Comparison of ENCODE assay signal across 10 cellular contexts in the genomic region with DNA sequence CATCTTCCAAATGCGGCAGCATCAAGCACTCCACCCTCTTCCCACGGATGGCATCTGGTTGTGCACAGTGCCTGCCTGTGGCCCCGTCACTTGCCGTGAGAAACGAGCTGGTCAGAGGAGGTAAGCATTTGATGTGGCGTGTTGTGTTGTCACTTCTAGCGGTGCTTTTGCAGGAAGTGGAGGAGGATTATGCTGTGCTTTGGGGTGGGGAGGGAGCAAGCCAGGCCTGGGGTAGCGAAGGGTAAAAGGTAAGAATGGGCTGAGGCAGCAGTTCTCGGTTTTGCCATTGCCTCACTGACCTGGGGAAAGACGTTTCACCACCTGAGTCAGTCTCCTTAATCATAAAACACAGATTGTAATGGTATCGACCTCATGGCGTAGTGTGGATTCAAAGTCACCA. TPM values are rescaled to one million over a fixed set of nuclear protein-coding genes. Genes with fewer than 3 reads are reported as not detected.
DNase-seq lines count a peak whose midpoint lies in the region; ATAC-seq, FAIRE-seq and TF ChIP-seq lines count a peak whose summit lies in the region.
"Had no signal": no experiment of that assay in that cellular context is flagged by ENCODE, and none has a peak within 500 bp of the region (broad histone marks: within the 10 kb centered on the region; RNA-seq: fewer than 3 reads in every experiment).

No MANE protein-coding gene starts in this region.

- CTCF ChIA-PET in PC-3 (lab: Charles Lee), result interaction anchor here (0.7 kb wide), 1 partner anchor 67 kb away, joined by 3 read pairs; no protein-coding TSS in a partner anchor

- no peaks in the 10 kb centered on the region for H3K27me3 ChIP-seq in PC-3 (ENCODE audit: low read length)
- H3K27me3 ChIP-seq in keratinocyte (ENCODE audit: control insufficient read depth, extremely low read depth, insufficient read depth, low read length), result no peaks in the 10 kb centered on the region

- intact Hi-C loops in PC-3 (cut with micrococcal nuclease), result loop anchor here (5.0 kb wide), 1 partner anchor 62 kb away; no protein-coding TSS in a partner anchor

- H3K4me3 ChIP-seq in PC-3 (ENCODE audit: low read length) (no peak overlapping the region), keratinocyte (ENCODE audit: control insufficient read depth in 2 of 3, extremely low read depth in 1 of 3, insufficient read depth in 2 of 3, low read depth in 1 of 3, low read length in 3 of 3) (no peak overlapping the region)

- no peaks in the 10 kb centered on the region for H3K9me1 ChIP-seq in keratinocyte (ENCODE audit: control insufficient read depth, extremely low read depth, insufficient read depth, low read length)

- H3K4me2 ChIP-seq in PC-3 (ENCODE audit: low read length) (peak overlapping the region; percentile 43; the same call in 1 of the 2 replicates), keratinocyte (ENCODE audit: control insufficient read depth, extremely low read depth, insufficient read depth, low read depth, low read length) (no peak overlapping the region)

- H2AFZ ChIP-seq in PC-3 (ENCODE audit: low read length) (no peak overlapping the region), keratinocyte (ENCODE audit: control insufficient read depth, low read length) (no peak overlapping the region)

- no TSS peak for BruUV-seq in PC-3 (replicated peaks; lab: Mats Ljungman, UMichigan)

- H4K20me1 ChIP-seq in PC-3 (ENCODE audit: low read length) (no peaks in the 10 kb centered on the region), keratinocyte (ENCODE audit: control insufficient read depth, extremely low read depth, insufficient read depth, low read length) (peaks cover 5% of the 10 kb centered on the region)

- ATAC-seq in PC-3 (no peak), HG02763 (IDR thresholded peaks at IDR 0.05; ENCODE audit: unreplicated experiment) (no peak), GM19023 (IDR thresholded peaks at IDR 0.05; ENCODE audit: unreplicated experiment) (no peak), GM21619 (IDR thresholded peaks at IDR 0.05; ENCODE audit: unreplicated experiment) (no peak)

- H3K27ac ChIP-seq in PC-3 (ENCODE audit: low read length) (peak overlapping the region; percentile 52), keratinocyte (ENCODE audit: control insufficient read depth, insufficient read depth, low read length) (peak overlapping the region; percentile 37)

- H3K4me1 ChIP-seq in PC-3 (ENCODE audit: insufficient read depth, low read length), result peaks cover 19% of the 10 kb centered on the region
- peaks cover 28% of the 10 kb centered on the region for H3K4me1 ChIP-seq in keratinocyte (ENCODE audit: control insufficient read depth, extremely low read depth, insufficient read depth, low read length)

- no peak for TF ChIP-seq CTCF in PC-3 (conservative IDR thresholded peaks at IDR 0.05; ENCODE audit: low read depth, low read length)
- TF ChIP-seq CTCF in keratinocyte (optimal IDR thresholded peaks at IDR 0.05 in 1 of 3, IDR thresholded peaks at IDR 0.05 in 1 of 3, conservative IDR thresholded peaks at IDR 0.05 in 1 of 3; ENCODE audit: extremely low read depth in 1 of 3, insufficient read depth in 2 of 3, low read length in 3 of 3), result no peak

- no peaks in the 10 kb centered on the region for H3K9me2 ChIP-seq in PC-3 (replicated peaks; ENCODE audit: low read length)

- no peak for FAIRE-seq in keratinocyte (lab: Jason Lieb, UNC)

- H3K9ac ChIP-seq in PC-3 (ENCODE audit: low read length) (no peak overlapping the region), keratinocyte (ENCODE audit: control insufficient read depth, extremely low read depth, insufficient read depth, low read length) (no peak overlapping the region)

- POLR2A ChIA-PET in PC-3 (lab: Charles Lee; ENCODE audit: unreplicated experiment), result no interaction called here

- H3K79me2 ChIP-seq in PC-3 (ENCODE audit: low read length), result peaks cover 15% of the 10 kb centered on the region
- H3K79me2 ChIP-seq in keratinocyte (ENCODE audit: control insufficient read depth, insufficient read depth, low read length), result no peaks in the 10 kb centered on the region

- DNase-seq in PC-3 (no peak), keratinocyte (ENCODE audit: low read depth, low spot score) (no peak), NCI-H1436 (lab: John Stamatoyannopoulos, UW) (no peak)
- peak; percentile 83 for DNase-seq in activated CD8-positive, alpha-beta memory T cell treated with anti-CD3 and anti-CD28 coated beads, Interleukin-2, amount 50 U/mL, for 48 hours
- DNase-seq in stimulated activated CD8-positive, alpha-beta memory T cell treated with anti-CD3 and anti-CD28 coated beads, Interleukin-4, amount 100 ng/mL, for 24 hours (ENCODE audit: low read depth), result peak; percentile 51
- DNase-seq: NCI-H446 had no signal

- no peaks in the 10 kb centered on the region for H3F3A ChIP-seq in PC-3 (ENCODE audit: low read length, unreplicated experiment)

- dilution Hi-C loops in keratinocyte (cut with MboI; ENCODE audit: extremely low pct_ligation_motif_present, low sequenced_read_pairs), result no loop called here

- no peaks in the 10 kb centered on the region for H3K9me3 ChIP-seq in PC-3 (ENCODE audit: low read length)
- H3K9me3 ChIP-seq in keratinocyte (ENCODE audit: control insufficient read depth, low read depth, low read length), result no peaks in the 10 kb centered on the region

- H3K36me3 ChIP-seq in PC-3 (ENCODE audit: low read depth, low read length) (peaks cover 4% of the 10 kb centered on the region), keratinocyte (ENCODE audit: control insufficient read depth in 2 of 2, extremely low read depth in 1 of 2, insufficient read depth in 2 of 2, low read length in 2 of 2) (peaks cover 27 to 37% of the 10 kb centered on the region in 2 experiments)

RNA-seq across cellular contexts. Expression of a gene that starts 2.3 kb away (rescaled TPM):
- total RNA-seq in PC-3 (2014; rRNA removed), result 24.1 and 30.4 TPM in 2 replicates
- polyA plus RNA-seq in keratinocyte, result 10.3 to 13.2 TPM (median 12.6 TPM) in 3 replicates
- polyA plus RNA-seq in keratinocyte (2011; ENCODE audit: low read depth), result 18.4 TPM
- 6.0 and 6.5 TPM in 2 replicates for polyA plus RNA-seq in keratinocyte (2011; cell fraction: cytosol; rRNA removed)
- 39.0 and 43.4 TPM in 2 replicates for polyA plus RNA-seq in keratinocyte (2011; cell fraction: nucleus; rRNA removed)
- polyA plus RNA-seq in keratinocyte (2012; ENCODE audit: low replicate concordance), result 11.4 and 17.4 TPM in 2 replicates
- 7.3 to 30.8 TPM (median 16.2 TPM) in 3 replicates for polyA minus RNA-seq in keratinocyte
- polyA minus RNA-seq in keratinocyte (2011; cell fraction: cytosol; rRNA and poly(A)+ RNA removed), result 6.7 TPM
- polyA minus RNA-seq in keratinocyte (2011; cell fraction: nucleus; rRNA and poly(A)+ RNA removed), result 21.6 and 24.1 TPM in 2 replicates

RNA-seq across cellular contexts. Expression of a gene that starts 30.7 kb away (rescaled TPM):
- 28.2 and 35.1 TPM in 2 replicates for total RNA-seq in PC-3 (2014; rRNA removed)
- polyA plus RNA-seq in keratinocyte, result 15.4 to 17.0 TPM (median 15.7 TPM) in 3 replicates
- 29.1 TPM for polyA plus RNA-seq in keratinocyte (2011; ENCODE audit: low read depth)
- polyA plus RNA-seq in keratinocyte (2011; cell fraction: cytosol; rRNA removed), result 10.7 and 15.3 TPM in 2 replicates
- polyA plus RNA-seq in keratinocyte (2011; cell fraction: nucleus; rRNA removed), result 12.7 and 14.4 TPM in 2 replicates
- 13.4 and 18.1 TPM in 2 replicates for polyA plus RNA-seq in keratinocyte (2012; ENCODE audit: low replicate concordance)
- polyA minus RNA-seq in keratinocyte, result 9.8 to 26.1 TPM (median 10.7 TPM) in 3 replicates
- polyA minus RNA-seq in keratinocyte (2011; cell fraction: cytosol; rRNA and poly(A)+ RNA removed), result 13.8 TPM
- polyA minus RNA-seq in keratinocyte (2011; cell fraction: nucleus; rRNA and poly(A)+ RNA removed), result 4.4 and 7.7 TPM in 2 replicates

RNA-seq across cellular contexts. Expression of a gene that starts 44.9 kb away (rescaled TPM):
- not detected in 2 replicates for total RNA-seq in PC-3 (2014; rRNA removed)
- not detected in 3 replicates for polyA plus RNA-seq in keratinocyte
- not detected for polyA plus RNA-seq in keratinocyte (2011; ENCODE audit: low read depth)
- not detected in 2 replicates for polyA plus RNA-seq in keratinocyte (2011; cell fraction: cytosol; rRNA removed)
- not detected in 2 replicates for polyA plus RNA-seq in keratinocyte (2011; cell fraction: nucleus; rRNA removed)
- not detected in 2 replicates for polyA plus RNA-seq in keratinocyte (2012; ENCODE audit: low replicate concordance)
- polyA minus RNA-seq in keratinocyte, result not detected in 3 replicates
- polyA minus RNA-seq in keratinocyte (2011; cell fraction: cytosol; rRNA and poly(A)+ RNA removed), result not detected
- polyA minus RNA-seq in keratinocyte (2011; cell fraction: nucleus; rRNA and poly(A)+ RNA removed), result not detected in 2 replicates
- total RNA-seq: temporal lobe had no signal

Comparison
In these comparisons a context has a peak if more than half of its experiments do, and no peak if none do; other contexts are left out.
1. DNase-seq: peak in activated CD8-positive, alpha-beta memory T cell treated with anti-CD3 and anti-CD28 coated beads, Interleukin-2, amount 50 U/mL, for 48 hours (single experiment) and stimulated activated CD8-positive, alpha-beta memory T cell treated with anti-CD3 and anti-CD28 coated beads, Interleukin-4, amount 100 ng/mL, for 24 hours (single experiment); none in PC-3 (single experiment), keratinocyte (single experiment) and NCI-H1436 (single experiment).